Comparison of ENCODE assay signal across 8 cellular contexts in the genomic region with DNA sequence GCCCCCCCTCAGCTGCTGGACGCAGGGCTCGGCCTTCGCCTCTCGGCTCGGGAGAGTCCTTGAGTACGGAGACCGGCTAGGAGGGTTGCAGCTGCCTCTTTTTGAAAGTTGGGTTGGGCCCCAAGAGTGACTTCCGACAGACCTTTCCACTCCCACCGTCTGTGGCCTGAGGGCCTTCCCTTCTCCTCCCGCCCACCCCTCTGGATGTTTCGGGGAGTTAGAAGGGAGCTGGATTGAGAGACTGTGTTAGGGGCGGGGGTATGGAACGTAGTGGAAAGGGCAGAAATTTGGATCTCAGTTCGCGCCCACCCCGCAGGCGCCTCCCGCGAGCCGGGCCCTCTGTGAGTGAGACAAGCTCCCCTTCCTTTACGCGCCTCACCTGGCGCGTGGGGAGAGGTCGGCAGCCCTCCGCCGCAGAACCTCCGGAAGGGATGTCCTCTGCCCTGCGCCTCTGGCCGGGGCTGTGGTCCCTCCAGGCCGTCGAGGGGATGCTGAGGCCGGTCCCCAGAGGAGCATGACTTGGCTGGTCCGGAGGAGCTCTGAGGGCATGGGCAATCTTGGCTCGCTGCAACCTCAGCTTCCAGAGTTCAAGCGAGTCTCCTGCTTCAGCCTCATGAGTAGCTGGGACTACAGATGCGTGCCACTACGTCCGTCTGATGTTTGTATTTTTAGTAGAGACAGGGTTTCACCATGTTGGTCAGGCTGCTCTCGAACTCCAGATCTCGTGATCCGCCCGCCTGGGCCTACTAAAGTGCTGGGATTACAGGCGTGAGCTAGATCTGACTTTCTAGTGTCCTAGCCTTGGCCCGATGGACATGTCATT. TPM values are rescaled to one million over a fixed set of nuclear protein-coding genes. Genes with fewer than 3 reads are reported as not detected.
DNase-seq lines count a peak whose midpoint lies in the region; ATAC-seq and TF ChIP-seq lines count a peak whose summit lies in the region.

No MANE protein-coding gene starts in this region.

- peak; percentile 21 for ATAC-seq in CD8-positive, alpha-beta T cell

- no peaks in the 10 kb centered on the region for H3K27me3 ChIP-seq in CD8-positive, alpha-beta T cell (ENCODE audit: insufficient read depth, low read length)
- no peaks in the 10 kb centered on the region for H3K27me3 ChIP-seq in suprapubic skin

- peaks cover 52% of the 10 kb centered on the region for H3K4me1 ChIP-seq in CD8-positive, alpha-beta T cell (ENCODE audit: insufficient read depth, low read length)
- H3K4me1 ChIP-seq in suprapubic skin, result peaks cover 45% of the 10 kb centered on the region

- POLR2A ChIA-PET in CD8-positive, alpha-beta T cell (lab: Charles Lee), result interaction anchor here (0.5 to 2.9 kb wide), 12 partner anchors 8 to 727 kb away, joined by 3 to 30 read pairs (median 3); partner anchors contain the start of genes COMMD1 and XPO1
- POLR2A ChIA-PET in activated CD4-positive, alpha-beta memory T cell treated with anti-CD3 and anti-CD28 coated beads for 36 hours (lab: Charles Lee), result interaction anchor here (0.8 to 3.7 kb wide), 9 partner anchors 11 to 422 kb away, joined by 3 to 16 read pairs (median 3); partner anchors contain the start of genes PAPOLG, SANBR and XPO1

- no peak for TF ChIP-seq CTCF in CD8-positive, alpha-beta T cell (IDR thresholded peaks at IDR 0.05)
- TF ChIP-seq CTCF in GM20000 (IDR thresholded peaks at IDR 0.05; ENCODE audit: extremely low read depth, missing control alignments), result no peak
- TF ChIP-seq CTCF in endothelial cell (IDR thresholded peaks at IDR 0.05; ENCODE audit: unreplicated experiment), result no peak
- TF ChIP-seq CTCF in suprapubic skin (IDR thresholded peaks at IDR 0.05), result no peak

- H3K4me3 ChIP-seq in CD8-positive, alpha-beta T cell (ENCODE audit: low read depth, low read length), result peak overlapping the region; percentile 74
- peak overlapping the region; percentile 91 for H3K4me3 ChIP-seq in suprapubic skin

- H3K27ac Mint-ChIP-seq in CD8-positive, alpha-beta T cell, result peak overlapping the region; percentile 97
- H3K27ac Mint-ChIP-seq in activated CD4-positive, alpha-beta memory T cell treated with anti-CD3 and anti-CD28 coated beads for 36 hours, result peak overlapping the region; percentile 94
- peak overlapping the region; percentile 94 for H3K27ac Mint-ChIP-seq in endothelial cell (ENCODE audit: unreplicated experiment)

- no peaks in the 10 kb centered on the region for H3K9me3 ChIP-seq in CD8-positive, alpha-beta T cell (ENCODE audit: low read length)
- no peaks in the 10 kb centered on the region for H3K9me3 ChIP-seq in suprapubic skin

- in situ Hi-C loops in KBM-7 (cut with MboI; ENCODE audit: low pct_unique_long_range_greater_than_20kb, low sequenced_read_pairs), result no loop called here

- peaks cover 60% of the 10 kb centered on the region for H3K4me1 Mint-ChIP-seq in CD8-positive, alpha-beta T cell (ENCODE audit: low read depth)
- peaks cover 53% of the 10 kb centered on the region for H3K4me1 Mint-ChIP-seq in activated CD4-positive, alpha-beta memory T cell treated with anti-CD3 and anti-CD28 coated beads for 36 hours (ENCODE audit: low read depth)
- H3K4me1 Mint-ChIP-seq in endothelial cell (ENCODE audit: unreplicated experiment), result peaks cover 43% of the 10 kb centered on the region

- no peak for TF ChIP-seq POLR2A in suprapubic skin (IDR thresholded peaks at IDR 0.05)

- no peak for TF ChIP-seq EP300 in suprapubic skin (IDR thresholded peaks at IDR 0.05)

- no peaks in the 10 kb centered on the region for H3K9me3 Mint-ChIP-seq in CD8-positive, alpha-beta T cell
- H3K9me3 Mint-ChIP-seq in activated CD4-positive, alpha-beta memory T cell treated with anti-CD3 and anti-CD28 coated beads for 36 hours, result no peaks in the 10 kb centered on the region
- no peaks in the 10 kb centered on the region for H3K9me3 Mint-ChIP-seq in endothelial cell (ENCODE audit: unreplicated experiment)

- DNase-seq in CD8-positive, alpha-beta T cell, result peak; percentile 11 to 68 (median 46)
- DNase-seq in GM20000 (ENCODE audit: low spot score), result peak; percentile 43
- peak; percentile 52 for DNase-seq in KBM-7
- peak; percentile 49 for DNase-seq in activated CD4-positive, alpha-beta memory T cell treated with anti-CD3 and anti-CD28 coated beads for 36 hours
- DNase-seq in endothelial cell (ENCODE audit: low spot score), result peak; percentile 33
- DNase-seq in myocyte (ENCODE audit: low read depth), result peak; percentile 57
- DNase-seq in suprapubic skin (ENCODE audit: low spot score in 2 of 2), result peak in 1 of 2 donors; percentile 82
- no peak for DNase-seq in NCI-H2171 (lab: John Stamatoyannopoulos, UW)

- WGBS in suprapubic skin, result 14% methylated on average over 27 of the region's 45 CpGs

- H3K27ac ChIP-seq in CD8-positive, alpha-beta T cell (ENCODE audit: low read depth, low read length), result peak overlapping the region; percentile 80
- peak overlapping the region; percentile 98 for H3K27ac ChIP-seq in suprapubic skin

- peak overlapping the region; percentile 92 for H3K4me3 Mint-ChIP-seq in CD8-positive, alpha-beta T cell
- peak overlapping the region; percentile 89 for H3K4me3 Mint-ChIP-seq in activated CD4-positive, alpha-beta memory T cell treated with anti-CD3 and anti-CD28 coated beads for 36 hours
- peak overlapping the region; percentile 88 for H3K4me3 Mint-ChIP-seq in endothelial cell (ENCODE audit: unreplicated experiment)

- CTCF ChIA-PET in CD8-positive, alpha-beta T cell (lab: Charles Lee), result interaction anchor here (1.1 kb wide), 3 partner anchors 20 to 111 kb away, joined by 3 read pairs; no protein-coding TSS in a partner anchor
- CTCF ChIA-PET in activated CD4-positive, alpha-beta memory T cell treated with anti-CD3 and anti-CD28 coated beads for 36 hours (lab: Charles Lee), result interaction anchor here (1.1 to 1.4 kb wide), 2 partner anchors 34 to 357 kb away, joined by 3 read pairs; no protein-coding TSS in a partner anchor

- H3K27me3 Mint-ChIP-seq in CD8-positive, alpha-beta T cell (ENCODE audit: low read depth), result no peaks in the 10 kb centered on the region
- H3K27me3 Mint-ChIP-seq in activated CD4-positive, alpha-beta memory T cell treated with anti-CD3 and anti-CD28 coated beads for 36 hours, result no peaks in the 10 kb centered on the region
- H3K27me3 Mint-ChIP-seq in endothelial cell (ENCODE audit: unreplicated experiment), result peaks cover 30% of the 10 kb centered on the region

- peaks cover 45% of the 10 kb centered on the region for H3K36me3 Mint-ChIP-seq in CD8-positive, alpha-beta T cell
- H3K36me3 Mint-ChIP-seq in activated CD4-positive, alpha-beta memory T cell treated with anti-CD3 and anti-CD28 coated beads for 36 hours, result peaks cover 34% of the 10 kb centered on the region
- peaks cover 45% of the 10 kb centered on the region for H3K36me3 Mint-ChIP-seq in endothelial cell (ENCODE audit: low read depth, unreplicated experiment)

- peaks cover 17% of the 10 kb centered on the region for H3K36me3 ChIP-seq in CD8-positive, alpha-beta T cell (ENCODE audit: insufficient read depth, low read length)
- H3K36me3 ChIP-seq in suprapubic skin, result peaks cover 25% of the 10 kb centered on the region

- intact Hi-C loops in CD8-positive, alpha-beta T cell (cut with DNase I, micrococcal nuclease), result loop anchor here (1.0 to 10.0 kb wide), 21 partner anchors 34 to 1529 kb away; partner anchors contain the start of genes B3GNT2 (in 2 of the 2), CCT4 (in 2 of the 2), FAM161A (in 2 of the 2) and PAPOLG (in 2 of the 2)
- intact Hi-C loops in activated CD4-positive, alpha-beta memory T cell treated with anti-CD3 and anti-CD28 coated beads for 36 hours (cut with micrococcal nuclease), result loop anchor here (1.0 to 5.0 kb wide), 8 partner anchors 33 to 421 kb away; partner anchors contain the start of genes PAPOLG, PUS10, SANBR and USP34

RNA-seq across cellular contexts. Expression of gene C2orf74, which starts 15.9 kb away (rescaled TPM):
- total RNA-seq in CD8-positive, alpha-beta T cell, result 1 to 10 TPM; 1.3 to 2.8 TPM
- total RNA-seq in activated CD4-positive, alpha-beta memory T cell treated with anti-CD3 and anti-CD28 coated beads for 36 hours, result 10 to 100 TPM; 14.7 to 15.9 TPM
- 13.6 TPM for total RNA-seq in endothelial cell (ENCODE audit: unreplicated experiment)
- total RNA-seq in myocyte, result 32.9 and 39.1 TPM in 2 replicates
- 33.1 TPM for polyA plus RNA-seq in myocyte (2012)
- 10 to 100 TPM in 2 of 4 donors, 1 to 10 TPM in 2; 1.8 to 14.4 (median 9.4) TPM for total RNA-seq in suprapubic skin
